Comparison of ENCODE assay signal across 10 cellular contexts in the genomic region with DNA sequence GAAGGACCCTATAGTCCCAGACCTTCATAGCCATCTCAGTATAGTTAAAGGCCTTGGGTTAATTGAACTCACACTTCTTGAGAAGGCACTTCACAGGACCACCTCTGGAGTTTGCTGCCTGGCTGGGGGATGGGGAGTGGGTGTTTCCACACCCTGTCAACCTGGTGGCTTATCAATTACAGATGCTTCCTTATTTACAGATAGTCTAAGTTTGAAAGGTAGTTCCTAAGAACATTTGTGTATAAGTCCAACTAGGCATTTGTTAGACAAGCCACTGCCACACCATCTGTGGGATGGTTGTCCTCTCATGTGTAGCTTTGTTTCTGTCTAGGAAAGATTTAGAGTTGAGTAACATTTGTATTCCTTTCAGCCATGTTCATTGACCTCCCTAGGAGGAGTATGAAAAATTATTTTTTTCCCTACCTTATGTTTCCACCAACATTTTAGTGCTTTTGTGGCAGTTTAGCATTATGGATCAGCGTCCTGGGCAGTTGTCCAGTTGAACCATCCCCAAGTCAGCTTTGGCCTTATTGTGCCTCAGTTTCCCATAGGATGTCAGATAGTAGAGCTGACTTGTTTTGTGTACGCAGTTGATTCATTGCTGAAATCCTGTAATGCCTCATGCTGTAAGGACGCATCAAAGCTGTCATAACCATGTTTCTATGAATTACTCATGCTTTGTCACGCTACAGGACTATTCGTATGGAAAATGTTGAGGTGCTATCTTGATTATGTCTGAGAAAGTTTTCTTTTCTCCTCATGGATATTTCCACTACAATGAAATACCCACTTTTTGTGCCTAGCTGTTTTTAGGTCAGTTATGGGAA. TPM values are rescaled to one million over a fixed set of nuclear protein-coding genes. Genes with fewer than 3 reads are reported as not detected.
DNase-seq lines count a peak whose midpoint lies in the region; ATAC-seq lines count a peak whose summit lies in the region.
"Had no signal": no experiment of that assay in that cellular context is flagged by ENCODE, and none has a peak within 500 bp of the region (broad histone marks: within the 10 kb centered on the region; RNA-seq: fewer than 3 reads in every experiment).

No MANE protein-coding gene starts in this region.

- H2AFZ ChIP-seq in ACC112 (ENCODE audit: low read length, unreplicated experiment) (no peak overlapping the region), Karpas-422 (ENCODE audit: low read length) (no peak overlapping the region)

- H3K4me2 ChIP-seq in Karpas-422 (ENCODE audit: low read depth, low read length, poor library complexity, severe bottlenecking): no peak overlapping the region
- H3K4me2 ChIP-seq: BLaER1 had no signal

- no peak overlapping the region for H3K4me3 Mint-ChIP-seq in T-helper 1 cell treated with Interleukin-12 subunit alpha and Interleukin-12 subunit beta and Interleukin-4 antibody, amounts not matched to agents 30 μg/mL and 1 μg/mL, for 36 hours

- no peaks in the 10 kb centered on the region for H3K9me2 ChIP-seq in Karpas-422 (replicated peaks; ENCODE audit: insufficient read depth, low read length)

- H3K27me3 ChIP-seq in ACC112 (ENCODE audit: insufficient read depth, low read length): no peaks in the 10 kb centered on the region
- no peaks in the 10 kb centered on the region for H3K27me3 ChIP-seq in Karpas-422 (ENCODE audit: low read length)
- H3K27me3 ChIP-seq: BLaER1 had no signal

- H3K27ac ChIP-seq in ACC112 (ENCODE audit: low read depth, low read length) (peak overlapping the region; percentile 30; the same call in 1 of the 2 replicates), Karpas-422 (ENCODE audit: low read length) (no peak overlapping the region)
- H3K27ac ChIP-seq: BLaER1 had no signal

- peaks cover 24% of the 10 kb centered on the region for H3K4me1 Mint-ChIP-seq in T-helper 1 cell treated with Interleukin-12 subunit alpha and Interleukin-12 subunit beta and Interleukin-4 antibody, amounts not matched to agents 30 μg/mL and 1 μg/mL, for 36 hours (ENCODE audit: low read depth)

- H3K9me3 Mint-ChIP-seq in T-helper 1 cell treated with Interleukin-12 subunit alpha and Interleukin-12 subunit beta and Interleukin-4 antibody, amounts not matched to agents 30 μg/mL and 1 μg/mL, for 36 hours: no peaks in the 10 kb centered on the region

- DNase-seq in NCI-H510A (lab: John Stamatoyannopoulos, UW) (no peak), NCI-H510A treated with DMSO at 0.1 percent for 48 hours (lab: John Stamatoyannopoulos, UW) (no peak), Karpas-422 (no peak), activated gamma-delta T cell treated with Interleukin-2 at 50 U/mL for 16 hours (no peak)
- DNase-seq: NCI-H526 had no signal

- no peaks in the 10 kb centered on the region for H4K20me1 ChIP-seq in Karpas-422 (ENCODE audit: insufficient read depth, low read depth, low read length)
- H4K20me1 ChIP-seq: BLaER1 had no signal

- H3K36me3 ChIP-seq in ACC112 (ENCODE audit: insufficient read depth, low read length) (no peaks in the 10 kb centered on the region), Karpas-422 (ENCODE audit: insufficient read depth, low read length) (no peaks in the 10 kb centered on the region)
- H3K36me3 ChIP-seq: BLaER1 had no signal

- H3K79me2 ChIP-seq in ACC112 (ENCODE audit: control insufficient read depth, insufficient read depth, low read length, unreplicated experiment): no peaks in the 10 kb centered on the region
- H3K79me2 ChIP-seq in Karpas-422 (ENCODE audit: low read length): no peaks in the 10 kb centered on the region

- ATAC-seq in GM18868 (IDR thresholded peaks at IDR 0.05; ENCODE audit: unreplicated experiment) (peak; percentile 87), HG02759 (IDR thresholded peaks at IDR 0.05; ENCODE audit: unreplicated experiment) (peak; percentile 61)

- H3K36me3 Mint-ChIP-seq in T-helper 1 cell treated with Interleukin-12 subunit alpha and Interleukin-12 subunit beta and Interleukin-4 antibody, amounts not matched to agents 30 μg/mL and 1 μg/mL, for 36 hours (ENCODE audit: low read depth): no peaks in the 10 kb centered on the region

- H3K4me3 ChIP-seq in ACC112 (ENCODE audit: low read depth, low read length) (no peak overlapping the region), Karpas-422 (ENCODE audit: low read length) (no peak overlapping the region)
- H3K4me3 ChIP-seq: BLaER1 had no signal

- no peak overlapping the region for H3K9ac ChIP-seq in Karpas-422 (ENCODE audit: low read length)
- H3K9ac ChIP-seq: BLaER1 had no signal

- H3K4me1 ChIP-seq in ACC112 (ENCODE audit: control insufficient read depth, insufficient read depth, low read length, unreplicated experiment) (peaks cover 19% of the 10 kb centered on the region), Karpas-422 (ENCODE audit: low read length) (peaks cover 7% of the 10 kb centered on the region)
- H3K4me1 ChIP-seq: BLaER1 had no signal

- H3K9me3 ChIP-seq in Karpas-422 (ENCODE audit: low read length): no peaks in the 10 kb centered on the region

- no peaks in the 10 kb centered on the region for H3K27me3 Mint-ChIP-seq in T-helper 1 cell treated with Interleukin-12 subunit alpha and Interleukin-12 subunit beta and Interleukin-4 antibody, amounts not matched to agents 30 μg/mL and 1 μg/mL, for 36 hours (ENCODE audit: low read depth)

- peak overlapping the region; percentile 79 for H3K27ac Mint-ChIP-seq in T-helper 1 cell treated with Interleukin-12 subunit alpha and Interleukin-12 subunit beta and Interleukin-4 antibody, amounts not matched to agents 30 μg/mL and 1 μg/mL, for 36 hours

RNA-seq across cellular contexts. Expression of gene SIAH2, which starts 21.2 kb away (rescaled TPM):
- total RNA-seq in Karpas-422 (2014; rRNA removed; shearing (Covaris generic); ENCODE audit: low replicate concordance): 160 and 323 TPM in 2 replicates
